Comparison of ENCODE assay signal across 11 cellular contexts in the genomic region with DNA sequence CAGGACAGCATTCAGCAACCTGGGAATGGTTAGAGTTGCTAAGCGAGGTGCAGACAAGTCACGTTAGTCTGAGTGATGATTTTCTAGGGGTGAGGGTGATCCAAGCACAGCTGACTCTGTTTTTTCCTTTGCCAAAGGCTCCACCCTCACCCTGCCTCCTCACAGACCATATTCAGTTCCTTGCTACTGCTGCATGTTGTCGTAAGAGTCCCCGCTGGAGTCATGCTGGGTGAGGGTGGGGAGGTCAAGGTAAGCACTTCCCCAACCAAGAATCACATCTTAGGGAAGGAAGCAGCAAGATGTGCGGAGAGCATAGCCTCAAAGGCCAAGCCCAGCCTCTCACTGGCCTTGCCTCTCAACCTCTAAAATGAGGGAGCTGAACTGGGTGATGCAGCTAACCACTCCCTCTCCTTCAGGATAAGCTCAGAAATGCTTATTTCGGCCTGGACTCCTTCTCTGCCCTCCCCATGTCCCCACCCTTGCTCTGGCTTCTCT.
DNase-seq lines count a peak whose midpoint lies in the region.
"Had no signal": no experiment of that assay in that cellular context is flagged by ENCODE, and none has a peak within 500 bp of the region (broad histone marks: within the 10 kb centered on the region; RNA-seq: fewer than 3 reads in every experiment).

No MANE protein-coding gene starts in this region.

- H3K27ac ChIP-seq in temporal lobe (ENCODE audit: low read depth, low read length), result peak overlapping the region; percentile 25

- peak overlapping the region; percentile 67 for H3K27ac Mint-ChIP-seq in dendritic cell treated with granulocyte-macrophage colony-stimulating factor and Interleukin-4, amounts not matched to agents 40 ng/mL and 50 ng/mL, for 4 days
- H3K27ac Mint-ChIP-seq: activated CD4-positive, alpha-beta memory T cell treated with anti-CD3 and anti-CD28 coated beads, Interleukin-2, amount 10 ng/mL, durations not matched to agents 7 days and 5 days had no signal

- no peaks in the 10 kb centered on the region for H3K36me3 Mint-ChIP-seq in dendritic cell treated with granulocyte-macrophage colony-stimulating factor and Interleukin-4, amounts not matched to agents 40 ng/mL and 50 ng/mL, for 4 days (ENCODE audit: low read depth)

- intact Hi-C loops in dendritic cell treated with granulocyte-macrophage colony-stimulating factor and Interleukin-4, amounts not matched to agents 40 ng/mL and 50 ng/mL, for 4 days (cut with micrococcal nuclease), result no loop called here

- peaks cover 84% of the 10 kb centered on the region for H3K4me1 Mint-ChIP-seq in dendritic cell treated with granulocyte-macrophage colony-stimulating factor and Interleukin-4, amounts not matched to agents 40 ng/mL and 50 ng/mL, for 4 days (ENCODE audit: low read depth)
- H3K4me1 Mint-ChIP-seq: activated CD4-positive, alpha-beta memory T cell treated with anti-CD3 and anti-CD28 coated beads, Interleukin-2, amount 10 ng/mL, durations not matched to agents 7 days and 5 days had no signal

- no peaks in the 10 kb centered on the region for H3K27me3 Mint-ChIP-seq in dendritic cell treated with granulocyte-macrophage colony-stimulating factor and Interleukin-4, amounts not matched to agents 40 ng/mL and 50 ng/mL, for 4 days
- H3K27me3 Mint-ChIP-seq: central memory CD8-positive, alpha-beta T cell had no signal

- H3K9me3 Mint-ChIP-seq in dendritic cell treated with granulocyte-macrophage colony-stimulating factor and Interleukin-4, amounts not matched to agents 40 ng/mL and 50 ng/mL, for 4 days, result no peaks in the 10 kb centered on the region
- H3K9me3 Mint-ChIP-seq: activated CD4-positive, alpha-beta memory T cell treated with anti-CD3 and anti-CD28 coated beads, Interleukin-2, amount 10 ng/mL, durations not matched to agents 7 days and 5 days; central memory CD8-positive, alpha-beta T cell had no signal

- no peak overlapping the region for H3K4me3 Mint-ChIP-seq in dendritic cell treated with granulocyte-macrophage colony-stimulating factor and Interleukin-4, amounts not matched to agents 40 ng/mL and 50 ng/mL, for 4 days
- H3K4me3 Mint-ChIP-seq: activated CD4-positive, alpha-beta memory T cell treated with anti-CD3 and anti-CD28 coated beads, Interleukin-2, amount 10 ng/mL, durations not matched to agents 7 days and 5 days; central memory CD8-positive, alpha-beta T cell had no signal

- DNase-seq in NOMO-1 (lab: John Stamatoyannopoulos, UW; ENCODE audit: unreplicated experiment in 2 of 2), result peak; percentile 35 to 51
- DNase-seq in lung microvascular endothelial cell (ENCODE audit: low read depth in 2 of 2), result peak; percentile 50 to 78
- DNase-seq in activated CD4-positive, CD25-positive, alpha-beta regulatory T cell treated with anti-CD3 and anti-CD28 coated beads, Interleukin-2, amount 50 U/mL, for 72 hours, result no peak
- no peak for DNase-seq in NCI-H345 treated with DMSO at 0.1 percent for 48 hours (lab: John Stamatoyannopoulos, UW; ENCODE audit: unreplicated experiment)
- DNase-seq in globus pallidus (ENCODE audit: low spot score), result no peak
- no peak for DNase-seq in A172 (ENCODE audit: low spot score)
- DNase-seq: activated CD4-positive, alpha-beta memory T cell treated with anti-CD3 and anti-CD28 coated beads, Interleukin-2, amount 10 ng/mL, durations not matched to agents 7 days and 5 days; GF-D8 had no signal

Comparison
In these comparisons a context has a peak if more than half of its experiments do, and no peak if none do; other contexts are left out.
1. DNase-seq: peak in NOMO-1 (2 of 2) and lung microvascular endothelial cell (2 of 2); none in activated CD4-positive, CD25-positive, alpha-beta regulatory T cell treated with anti-CD3 and anti-CD28 coated beads, Interleukin-2, amount 50 U/mL, for 72 hours (single experiment), NCI-H345 treated with DMSO at 0.1 percent for 48 hours (single experiment), globus pallidus (single experiment) and A172 (single experiment).